In the genomic region with DNA sequence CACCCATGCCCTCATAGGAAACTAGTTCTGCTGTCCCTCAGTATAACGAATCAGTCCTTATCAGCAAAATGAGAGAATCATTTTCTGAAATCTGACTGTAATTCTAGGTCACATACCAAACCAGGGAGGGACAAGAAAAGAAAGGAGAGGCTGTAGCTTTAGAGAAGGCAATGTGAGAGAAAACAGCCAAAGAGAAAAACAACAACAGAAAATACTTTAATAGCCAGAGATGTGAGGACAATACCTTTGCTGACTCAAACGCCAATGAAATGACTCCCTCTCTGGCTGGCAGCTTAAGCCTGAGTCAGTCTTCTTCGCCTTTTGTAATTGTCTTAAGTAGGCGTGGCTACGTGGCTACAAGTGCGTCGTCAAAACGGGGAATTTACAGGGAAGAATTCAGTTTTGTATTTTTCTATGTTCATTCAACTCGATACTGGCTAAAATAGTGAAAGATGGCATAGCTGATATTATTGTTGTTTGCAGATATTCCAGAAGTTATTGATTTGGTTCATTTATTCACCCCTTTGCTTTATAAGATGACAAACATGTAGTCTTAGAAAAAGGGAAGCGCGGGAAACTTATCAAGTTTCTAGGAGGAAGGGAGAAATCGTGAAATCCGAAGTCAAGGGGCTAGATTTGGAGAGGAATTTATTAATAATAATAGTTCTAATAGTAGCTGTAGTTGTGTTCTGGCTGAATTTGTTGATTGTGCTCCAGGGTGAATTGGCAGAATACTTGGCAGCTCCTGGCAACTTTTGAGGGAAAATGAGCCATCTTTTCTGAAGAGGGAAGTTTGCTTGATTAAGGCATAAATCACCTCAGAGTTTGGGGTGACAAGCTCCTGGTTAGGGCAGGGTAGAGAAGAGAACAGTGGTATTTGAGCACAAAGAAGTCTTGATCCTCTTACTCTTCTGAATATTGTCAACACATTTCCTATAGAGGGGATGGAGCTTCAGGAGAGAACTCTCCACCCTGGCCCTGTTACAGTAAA, we compare ENCODE assay signal across 10 cellular contexts. TPM values are rescaled to one million over a fixed set of nuclear protein-coding genes. Genes with fewer than 3 reads are reported as not detected.
A peak's percentile ranks its signal among the peaks of the same experiment; 100 is the strongest.
DNase-seq lines count a peak whose midpoint lies in the region; ATAC-seq and TF ChIP-seq lines count a peak whose summit lies in the region.
"Had no signal": no experiment of that assay in that cellular context is flagged by ENCODE, and none has a peak within 500 bp of the region (broad histone marks: within the 10 kb centered on the region; RNA-seq: fewer than 3 reads in every experiment).

A gene with protein sequence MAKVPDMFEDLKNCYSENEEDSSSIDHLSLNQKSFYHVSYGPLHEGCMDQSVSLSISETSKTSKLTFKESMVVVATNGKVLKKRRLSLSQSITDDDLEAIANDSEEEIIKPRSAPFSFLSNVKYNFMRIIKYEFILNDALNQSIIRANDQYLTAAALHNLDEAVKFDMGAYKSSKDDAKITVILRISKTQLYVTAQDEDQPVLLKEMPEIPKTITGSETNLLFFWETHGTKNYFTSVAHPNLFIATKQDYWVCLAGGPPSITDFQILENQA (minus strand): TSS at position 295 of the 991 bp plus-strand sequence. CDS start 723 bp downstream, outside the sequence.

- H3K4me1 Mint-ChIP-seq in CD14-positive monocyte (peaks cover 51% of the 10 kb centered on the region), memory B cell (peaks cover 31% of the 10 kb centered on the region)
- H3K4me1 Mint-ChIP-seq in activated T-helper 17 cell treated with anti-CD3 and anti-CD28 coated beads, Interleukin-2, amount 50 U/mL, for 72 hours: peaks cover 13% of the 10 kb centered on the region

- H3K27ac ChIP-seq in HUES48 (ENCODE audit: low read depth, low read length) (peak within 1 kb of the TSS; percentile 48), ascending aorta (no peak within 1 kb of the TSS)
- H3K27ac ChIP-seq: KMS-11 had no signal

- H3K9me3 Mint-ChIP-seq in CD14-positive monocyte: peaks cover 0 to 4% (median 0%) of the 10 kb centered on the region in 7 donors
- no peaks in the 10 kb centered on the region for H3K9me3 Mint-ChIP-seq in activated T-helper 17 cell treated with anti-CD3 and anti-CD28 coated beads, Interleukin-2, amount 50 U/mL, for 72 hours
- H3K9me3 Mint-ChIP-seq in memory B cell: no peaks in the 10 kb centered on the region

- no peaks in the 10 kb centered on the region for H3K36me3 ChIP-seq in HUES48 (ENCODE audit: control insufficient read depth, insufficient read depth, low read length)
- H3K36me3 ChIP-seq in ascending aorta: no peaks in the 10 kb centered on the region

- TF ChIP-seq CTCF in CD14-positive monocyte (IDR thresholded peaks at IDR 0.05) (no peak), ascending aorta (IDR thresholded peaks at IDR 0.05) (no peak)

- no peaks in the 10 kb centered on the region for H3K27me3 ChIP-seq in HUES48 (ENCODE audit: control insufficient read depth, insufficient read depth, low read length)
- H3K27me3 ChIP-seq in ascending aorta: no peaks in the 10 kb centered on the region

- H3K36me3 Mint-ChIP-seq in CD14-positive monocyte (peaks cover 2% of the 10 kb centered on the region in 2 donors), memory B cell (peaks cover 2% of the 10 kb centered on the region)
- peaks cover 29% of the 10 kb centered on the region for H3K36me3 Mint-ChIP-seq in activated T-helper 17 cell treated with anti-CD3 and anti-CD28 coated beads, Interleukin-2, amount 50 U/mL, for 72 hours (ENCODE audit: low read depth)

- H3K4me3 Mint-ChIP-seq in CD14-positive monocyte (peak within 1 kb of the TSS; percentile 54 to 80), memory B cell (peak within 1 kb of the TSS; percentile 55)
- H3K4me3 Mint-ChIP-seq in activated T-helper 17 cell treated with anti-CD3 and anti-CD28 coated beads, Interleukin-2, amount 50 U/mL, for 72 hours: peak within 1 kb of the TSS; percentile 70

- intact Hi-C loops in CD14-positive monocyte (cut with micrococcal nuclease) (no loop called here), ascending aorta (cut with DNase I) (no loop called here)

- H3K9me3 ChIP-seq in HUES48 (ENCODE audit: control insufficient read depth, insufficient read depth, low read length) (no peaks in the 10 kb centered on the region), ascending aorta (no peaks in the 10 kb centered on the region)

- DNase-seq in CD14-positive monocyte (ENCODE audit: low spot score): peak; percentile 77
- DNase-seq in memory B cell (ENCODE audit: low spot score in 2 of 2): no peak
- DNase-seq in germinal center (ENCODE audit: low spot score): no peak
- no peak for DNase-seq in COLO829 (ENCODE audit: low spot score)
- DNase-seq in ascending aorta (ENCODE audit: low spot score in 2 of 2): no peak
- DNase-seq: left ventricle myocardium superior had no signal

- peak within 1 kb of the TSS; percentile 88 to 96 (median 90) for H3K27ac Mint-ChIP-seq in CD14-positive monocyte
- H3K27ac Mint-ChIP-seq in activated T-helper 17 cell treated with anti-CD3 and anti-CD28 coated beads, Interleukin-2, amount 50 U/mL, for 72 hours: peak within 1 kb of the TSS; percentile 77
- peak within 1 kb of the TSS; percentile 88 for H3K27ac Mint-ChIP-seq in memory B cell

- H3K4me3 ChIP-seq in HUES48 (ENCODE audit: low read depth, low read length) (peak within 1 kb of the TSS; percentile 37), ascending aorta (no peak within 1 kb of the TSS)

- H3K27me3 Mint-ChIP-seq in CD14-positive monocyte (ENCODE audit: low read depth in 3 of 3): peaks cover 0 to 9% (median 0%) of the 10 kb centered on the region in 3 donors
- peaks cover 15% of the 10 kb centered on the region for H3K27me3 Mint-ChIP-seq in activated T-helper 17 cell treated with anti-CD3 and anti-CD28 coated beads, Interleukin-2, amount 50 U/mL, for 72 hours
- H3K27me3 Mint-ChIP-seq in memory B cell: no peaks in the 10 kb centered on the region

- peaks cover 29% of the 10 kb centered on the region for H3K4me1 ChIP-seq in HUES48 (ENCODE audit: control insufficient read depth, insufficient read depth, low read length)
- no peaks in the 10 kb centered on the region for H3K4me1 ChIP-seq in ascending aorta

- peak; percentile 88 for ATAC-seq in activated T-helper 17 cell treated with anti-CD3 and anti-CD28 coated beads, Interleukin-2, amount 50 U/mL, for 72 hours (replicated peaks)
- ATAC-seq in memory B cell (ENCODE audit: low read depth) (peak; percentile 49), GM18519 (IDR thresholded peaks at IDR 0.05; ENCODE audit: low FRiP score, unreplicated experiment) (no peak)
- ATAC-seq: left ventricle myocardium superior had no signal

- H3K9ac ChIP-seq in HUES48 (ENCODE audit: low read depth, low read length): no peak within 1 kb of the TSS
- H3K9ac ChIP-seq: KMS-11 had no signal

RNA-seq across cellular contexts. Expression of the gene that starts here (rescaled TPM):
- under 1 TPM in 1 of 2 donors, not detected in 1; 0.26 TPM for polyA plus RNA-seq in CD14-positive monocyte
- 10 to 100 TPM in 1 of 2 donors, 1 to 10 TPM in 1; 4.3 to 27.1 TPM for total RNA-seq in activated T-helper 17 cell treated with anti-CD3 and anti-CD28 coated beads, Interleukin-2, amount 50 U/mL, for 72 hours
- not detected for total RNA-seq in ascending aorta
- total RNA-seq: left ventricle myocardium superior had no signal

Comparison
In these comparisons a context has a peak if more than half of its experiments do, and no peak if none do; other contexts are left out.
1. Peak in DNase-seq in CD14-positive monocyte; RNA of the gene not detected or under 1 TPM.